In the genomic region with DNA sequence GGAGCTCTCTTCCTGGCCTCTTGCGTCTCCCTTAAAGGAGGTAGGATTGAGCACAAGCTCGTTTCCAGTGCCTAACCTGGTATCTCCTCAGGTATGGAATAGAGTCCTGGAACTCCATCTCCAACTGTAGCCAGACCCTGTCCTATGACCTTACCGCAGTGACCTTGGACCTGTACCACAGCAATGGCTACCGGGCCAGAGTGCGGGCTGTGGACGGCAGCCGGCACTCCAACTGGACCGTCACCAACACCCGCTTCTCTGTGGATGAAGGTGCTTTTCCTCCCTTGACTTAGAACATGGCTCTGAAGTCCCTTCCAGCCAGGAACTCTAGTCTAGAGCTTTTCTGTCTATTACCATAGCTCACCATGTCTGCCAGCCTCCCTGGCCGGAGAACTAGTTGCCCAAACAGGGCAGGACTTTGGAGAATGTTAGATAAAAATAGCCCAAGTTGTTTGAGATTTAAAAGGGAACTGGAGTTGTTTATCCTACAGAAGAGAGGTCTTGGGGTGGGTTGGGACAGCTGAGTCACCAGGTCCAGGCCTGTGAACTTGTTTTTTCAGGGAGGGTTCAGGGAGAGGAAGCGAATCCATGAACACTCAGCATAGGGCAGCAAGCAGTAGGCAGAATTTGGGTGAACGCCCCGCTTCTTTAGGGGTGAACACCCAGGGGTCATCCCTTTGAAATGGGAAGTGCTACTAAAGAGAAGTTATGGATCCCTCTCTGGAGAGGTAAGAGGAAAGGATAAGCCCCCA, we compare ENCODE assay signal across 12 cellular contexts. TPM values are rescaled to one million over a fixed set of nuclear protein-coding genes. Genes with fewer than 3 reads are reported as not detected.
DNase-seq lines count a peak whose midpoint lies in the region; ATAC-seq and TF ChIP-seq lines count a peak whose summit lies in the region.
"Had no signal": no experiment of that assay in that cellular context is flagged by ENCODE, and none has a peak within 500 bp of the region (broad histone marks: within the 10 kb centered on the region; RNA-seq: fewer than 3 reads in every experiment).

No MANE protein-coding gene starts in this region.

- H3K36me3 Mint-ChIP-seq in CD8-positive, alpha-beta T cell: peaks cover 81% of the 10 kb centered on the region
- peaks cover 92% of the 10 kb centered on the region for H3K36me3 Mint-ChIP-seq in activated B cell treated with CpG ODN at 0.5 μM for 24 hours (ENCODE audit: low read depth)

- intact Hi-C loops in CD8-positive, alpha-beta T cell (cut with DNase I, micrococcal nuclease): loop anchor here in 1 of 2 experiments (5.0 kb wide), 1 partner anchor 162 kb away; no protein-coding TSS in a partner anchor
- intact Hi-C loops in activated B cell treated with CpG ODN at 0.5 μM for 24 hours (cut with micrococcal nuclease) (no loop called here), sciatic nerve (cut with DNase I) (no loop called here)

- H3K4me1 Mint-ChIP-seq in CD8-positive, alpha-beta T cell (ENCODE audit: low read depth): peaks cover 79% of the 10 kb centered on the region
- peaks cover 84% of the 10 kb centered on the region for H3K4me1 Mint-ChIP-seq in activated B cell treated with CpG ODN at 0.5 μM for 24 hours

- H3K27ac Mint-ChIP-seq in CD8-positive, alpha-beta T cell: peak overlapping the region; percentile 92
- H3K27ac Mint-ChIP-seq in activated B cell treated with CpG ODN at 0.5 μM for 24 hours: peak overlapping the region; percentile 61

- no peaks in the 10 kb centered on the region for H3K27me3 Mint-ChIP-seq in CD8-positive, alpha-beta T cell (ENCODE audit: low read depth)
- H3K27me3 Mint-ChIP-seq in activated B cell treated with CpG ODN at 0.5 μM for 24 hours: no peaks in the 10 kb centered on the region

- H3K36me3 ChIP-seq in CD8-positive, alpha-beta T cell (ENCODE audit: insufficient read depth, low read length): peaks cover 53% of the 10 kb centered on the region
- peaks cover 0 to 9% of the 10 kb centered on the region in 2 donors for H3K36me3 ChIP-seq in gastroesophageal sphincter

- H3K4me3 Mint-ChIP-seq in CD8-positive, alpha-beta T cell: peak overlapping the region; percentile 89
- peak overlapping the region; percentile 90 for H3K4me3 Mint-ChIP-seq in activated B cell treated with CpG ODN at 0.5 μM for 24 hours

- no peak for DNase-seq in CD8-positive, alpha-beta T cell
- DNase-seq in activated B cell treated with CpG ODN at 0.5 μM for 24 hours (no peak), sciatic nerve (ENCODE audit: low spot score) (no peak), GM13976 (ENCODE audit: low spot score) (no peak), NCI-H146 treated with DMSO at 0.1 percent for 48 hours (lab: John Stamatoyannopoulos, UW; ENCODE audit: unreplicated experiment) (no peak)
- DNase-seq: Calu3; NCI-H524 treated with DMSO at 0.1 percent for 48 hours; stimulated activated CD4-positive, alpha-beta T cell treated with anti-CD3 and anti-CD28 coated beads, Interleukin-12 subunit alpha, Interleukin-12 subunit beta, amount 100 ng/mL, for 4 hours had no signal

- TF ChIP-seq CTCF in CD8-positive, alpha-beta T cell (IDR thresholded peaks at IDR 0.05): no peak
- TF ChIP-seq CTCF in activated B cell treated with CpG ODN at 0.5 μM for 24 hours (IDR thresholded peaks at IDR 0.05): no peak
- TF ChIP-seq CTCF in gastroesophageal sphincter (IDR thresholded peaks at IDR 0.05): no peak
- no peak for TF ChIP-seq CTCF in GM13976 (IDR thresholded peaks at IDR 0.05; ENCODE audit: borderline replicate concordance, control extremely low read depth, extremely low read depth, insufficient read depth, missing control alignments)

- CTCF ChIA-PET in CD8-positive, alpha-beta T cell (lab: Charles Lee): interaction anchor here (0.9 to 27.1 kb wide), 9 partner anchors 11 to 183 kb away, joined by 3 to 403 read pairs (median 28); no protein-coding TSS in a partner anchor
- CTCF ChIA-PET in activated B cell treated with CpG ODN at 0.5 μM for 24 hours (lab: Charles Lee): interaction anchor here (1.1 to 5.7 kb wide), 5 partner anchors 38 to 63 kb away, joined by 3 to 47 read pairs (median 5); no protein-coding TSS in a partner anchor

- H3K9me3 ChIP-seq in CD8-positive, alpha-beta T cell (ENCODE audit: low read length): no peaks in the 10 kb centered on the region
- H3K9me3 ChIP-seq in gastroesophageal sphincter: no peaks in the 10 kb centered on the region

- H3K9me3 Mint-ChIP-seq in CD8-positive, alpha-beta T cell: no peaks in the 10 kb centered on the region
- no peaks in the 10 kb centered on the region for H3K9me3 Mint-ChIP-seq in activated B cell treated with CpG ODN at 0.5 μM for 24 hours

- TF ChIP-seq EP300 in gastroesophageal sphincter (IDR thresholded peaks at IDR 0.05): no peak

- in situ Hi-C loops in GM13976 (cut with MboI; ENCODE audit: low sequenced_read_pairs, unreplicated experiment): no loop called here

- peaks cover 74% of the 10 kb centered on the region for H3K4me1 ChIP-seq in CD8-positive, alpha-beta T cell (ENCODE audit: insufficient read depth, low read length)
- H3K4me1 ChIP-seq in gastroesophageal sphincter: peaks cover 0 to 37% (median 3%) of the 10 kb centered on the region in 3 donors

- no peak for ATAC-seq in CD8-positive, alpha-beta T cell
- ATAC-seq in activated B cell treated with CpG ODN at 0.5 μM for 24 hours (ENCODE audit: low read depth): no peak
- ATAC-seq in gastroesophageal sphincter: no peak
- peak; percentile 60 for ATAC-seq in sciatic nerve
- ATAC-seq in HG03432 (IDR thresholded peaks at IDR 0.05; ENCODE audit: unreplicated experiment): no peak
- ATAC-seq in GM19463 (IDR thresholded peaks at IDR 0.05; ENCODE audit: unreplicated experiment): no peak

- H3K27me3 ChIP-seq in CD8-positive, alpha-beta T cell (ENCODE audit: insufficient read depth, low read length): no peaks in the 10 kb centered on the region
- peaks cover 11% of the 10 kb centered on the region for H3K27me3 ChIP-seq in gastroesophageal sphincter

- H3K4me3 ChIP-seq in CD8-positive, alpha-beta T cell (ENCODE audit: low read depth, low read length): peak overlapping the region; percentile 81
- H3K4me3 ChIP-seq in gastroesophageal sphincter: peak overlapping the region in 1 of 2 donors; percentile 60
- H3K4me3 ChIP-seq: SK-N-MC had no signal

- H3K27ac ChIP-seq in CD8-positive, alpha-beta T cell (ENCODE audit: low read depth, low read length): peak overlapping the region; percentile 19
- H3K27ac ChIP-seq in gastroesophageal sphincter: peak overlapping the region in 3 of 4 donors; percentile 33 to 78 (median 54)
- H3K27ac ChIP-seq: SK-N-MC had no signal

- POLR2A ChIA-PET in CD8-positive, alpha-beta T cell (lab: Charles Lee): interaction anchor here (0.9 to 26.0 kb wide), 6 partner anchors 12 to 162 kb away, joined by 3 to 633 read pairs (median 62); no protein-coding TSS in a partner anchor
- POLR2A ChIA-PET in activated B cell treated with CpG ODN at 0.5 μM for 24 hours (lab: Charles Lee): interaction anchor here (1.0 to 41.6 kb wide), 7 partner anchors 13 to 173 kb away, joined by 3 to 1422 read pairs (median 73); no protein-coding TSS in a partner anchor

- TF ChIP-seq POLR2A in gastroesophageal sphincter (IDR thresholded peaks at IDR 0.05): peak in 1 of 2 donors; percentile 14

- WGBS in gastroesophageal sphincter (ENCODE audit: low coverage in 1 of 2), 2 donors: 91 to 100% methylated on average over 1 to 11 of the region's 13 CpGs

RNA-seq across cellular contexts. Expression of gene IL10RA, which starts 3.3 kb away (rescaled TPM):
- 100 to 1,000 TPM; 295 to 299 TPM for total RNA-seq in CD8-positive, alpha-beta T cell
- 303 and 350 TPM in 2 replicates for total RNA-seq in activated B cell treated with CpG ODN at 0.5 μM for 24 hours
- 10 to 100 TPM; 16.7 to 37.3 (median 24.3) TPM for total RNA-seq in gastroesophageal sphincter
- 29.5 TPM for total RNA-seq in sciatic nerve
